ENCODE assay signal across 1 cellular context in the genomic region with DNA sequence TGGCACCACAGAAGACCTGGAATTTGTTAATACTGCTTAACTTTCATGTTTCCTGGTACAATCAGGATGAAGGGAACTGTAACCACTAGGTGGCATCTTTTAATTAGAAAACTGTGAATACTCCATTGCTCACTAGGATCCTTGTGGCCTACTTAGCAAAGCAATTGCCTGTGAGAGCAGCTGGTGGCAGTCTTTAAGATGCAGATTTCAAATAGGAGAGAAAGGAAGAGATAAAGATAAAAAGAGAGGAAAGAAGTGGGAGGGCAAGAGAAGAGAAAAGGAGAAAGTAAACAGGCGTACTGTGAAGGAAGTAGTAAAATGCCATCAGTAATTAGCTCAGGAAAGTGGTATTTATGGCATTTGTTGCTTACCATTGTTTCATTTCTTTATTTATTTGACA.
TF ChIP-seq lines count a peak whose summit lies in the region.

No MANE protein-coding gene starts in this region.

TF ChIP-seq in K562, 482 proteins besides CTCF, POLR2A, EP300 and RAD21 (continued from another document):
- TF ChIP-seq, protein P1, sequence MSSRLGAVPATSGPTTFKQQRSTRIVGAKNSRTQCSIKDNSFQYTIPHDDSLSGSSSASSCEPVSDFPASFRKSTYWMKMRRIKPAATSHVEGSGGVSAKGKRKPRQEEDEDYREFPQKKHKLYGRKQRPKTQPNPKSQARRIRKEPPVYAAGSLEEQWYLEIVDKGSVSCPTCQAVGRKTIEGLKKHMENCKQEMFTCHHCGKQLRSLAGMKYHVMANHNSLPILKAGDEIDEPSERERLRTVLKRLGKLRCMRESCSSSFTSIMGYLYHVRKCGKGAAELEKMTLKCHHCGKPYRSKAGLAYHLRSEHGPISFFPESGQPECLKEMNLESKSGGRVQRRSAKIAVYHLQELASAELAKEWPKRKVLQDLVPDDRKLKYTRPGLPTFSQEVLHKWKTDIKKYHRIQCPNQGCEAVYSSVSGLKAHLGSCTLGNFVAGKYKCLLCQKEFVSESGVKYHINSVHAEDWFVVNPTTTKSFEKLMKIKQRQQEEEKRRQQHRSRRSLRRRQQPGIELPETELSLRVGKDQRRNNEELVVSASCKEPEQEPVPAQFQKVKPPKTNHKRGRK (tag; IDR thresholded peaks at IDR 0.05) = peak; percentile 63; the same call in 1 of the 2 replicates
- no peak for TF ChIP-seq TARDBP (IDR thresholded peaks at IDR 0.05)
- TF ChIP-seq, protein P2, sequence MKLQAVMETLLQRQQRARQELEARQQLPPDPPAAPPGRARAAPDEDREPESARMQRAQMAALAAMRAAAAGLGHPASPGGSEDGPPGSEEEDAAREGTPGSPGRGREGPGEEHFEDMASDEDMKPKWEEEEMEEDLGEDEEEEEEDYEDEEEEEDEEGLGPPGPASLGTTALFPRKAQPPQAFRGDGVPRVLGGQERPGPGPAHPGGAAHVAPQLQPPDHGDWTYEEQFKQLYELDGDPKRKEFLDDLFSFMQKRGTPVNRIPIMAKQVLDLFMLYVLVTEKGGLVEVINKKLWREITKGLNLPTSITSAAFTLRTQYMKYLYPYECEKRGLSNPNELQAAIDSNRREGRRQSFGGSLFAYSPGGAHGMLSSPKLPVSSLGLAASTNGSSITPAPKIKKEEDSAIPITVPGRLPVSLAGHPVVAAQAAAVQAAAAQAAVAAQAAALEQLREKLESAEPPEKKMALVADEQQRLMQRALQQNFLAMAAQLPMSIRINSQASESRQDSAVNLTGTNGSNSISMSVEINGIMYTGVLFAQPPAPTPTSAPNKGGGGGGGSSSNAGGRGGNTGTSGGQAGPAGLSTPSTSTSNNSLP (IDR thresholded peaks at IDR 0.05; ENCODE audit: borderline replicate concordance, low read depth, low read length) = peak; percentile 40; the same call in 1 of the 2 replicates
- TF ChIP-seq POLR2B (IDR thresholded peaks at IDR 0.05; ENCODE audit: low read depth, partially characterized antibody) = no peak
- TF ChIP-seq TEAD2 (tag; IDR thresholded peaks at IDR 0.05) = no peak
- TF ChIP-seq, protein P3, sequence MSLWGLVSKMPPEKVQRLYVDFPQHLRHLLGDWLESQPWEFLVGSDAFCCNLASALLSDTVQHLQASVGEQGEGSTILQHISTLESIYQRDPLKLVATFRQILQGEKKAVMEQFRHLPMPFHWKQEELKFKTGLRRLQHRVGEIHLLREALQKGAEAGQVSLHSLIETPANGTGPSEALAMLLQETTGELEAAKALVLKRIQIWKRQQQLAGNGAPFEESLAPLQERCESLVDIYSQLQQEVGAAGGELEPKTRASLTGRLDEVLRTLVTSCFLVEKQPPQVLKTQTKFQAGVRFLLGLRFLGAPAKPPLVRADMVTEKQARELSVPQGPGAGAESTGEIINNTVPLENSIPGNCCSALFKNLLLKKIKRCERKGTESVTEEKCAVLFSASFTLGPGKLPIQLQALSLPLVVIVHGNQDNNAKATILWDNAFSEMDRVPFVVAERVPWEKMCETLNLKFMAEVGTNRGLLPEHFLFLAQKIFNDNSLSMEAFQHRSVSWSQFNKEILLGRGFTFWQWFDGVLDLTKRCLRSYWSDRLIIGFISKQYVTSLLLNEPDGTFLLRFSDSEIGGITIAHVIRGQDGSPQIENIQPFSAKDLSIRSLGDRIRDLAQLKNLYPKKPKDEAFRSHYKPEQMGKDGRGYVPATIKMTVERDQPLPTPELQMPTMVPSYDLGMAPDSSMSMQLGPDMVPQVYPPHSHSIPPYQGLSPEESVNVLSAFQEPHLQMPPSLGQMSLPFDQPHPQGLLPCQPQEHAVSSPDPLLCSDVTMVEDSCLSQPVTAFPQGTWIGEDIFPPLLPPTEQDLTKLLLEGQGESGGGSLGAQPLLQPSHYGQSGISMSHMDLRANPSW (CRISPR knock-in tag; IDR thresholded peaks at IDR 0.05) = no peak
- no peak for TF ChIP-seq GTF2E2 (tag; IDR thresholded peaks at IDR 0.05)
- TF ChIP-seq RBM17 (IDR thresholded peaks at IDR 0.05; ENCODE audit: borderline replicate concordance, low read depth, low read length) = no peak
- no peak for TF ChIP-seq ZNF444 (CRISPR knock-in tag; IDR thresholded peaks at IDR 0.05)
- no peak for TF ChIP-seq ZNF408 (CRISPR knock-in tag; IDR thresholded peaks at IDR 0.05; ENCODE audit: low read depth)
- no peak for TF ChIP-seq HDAC1 (IDR thresholded peaks at IDR 0.05)
- TF ChIP-seq, protein P4, sequence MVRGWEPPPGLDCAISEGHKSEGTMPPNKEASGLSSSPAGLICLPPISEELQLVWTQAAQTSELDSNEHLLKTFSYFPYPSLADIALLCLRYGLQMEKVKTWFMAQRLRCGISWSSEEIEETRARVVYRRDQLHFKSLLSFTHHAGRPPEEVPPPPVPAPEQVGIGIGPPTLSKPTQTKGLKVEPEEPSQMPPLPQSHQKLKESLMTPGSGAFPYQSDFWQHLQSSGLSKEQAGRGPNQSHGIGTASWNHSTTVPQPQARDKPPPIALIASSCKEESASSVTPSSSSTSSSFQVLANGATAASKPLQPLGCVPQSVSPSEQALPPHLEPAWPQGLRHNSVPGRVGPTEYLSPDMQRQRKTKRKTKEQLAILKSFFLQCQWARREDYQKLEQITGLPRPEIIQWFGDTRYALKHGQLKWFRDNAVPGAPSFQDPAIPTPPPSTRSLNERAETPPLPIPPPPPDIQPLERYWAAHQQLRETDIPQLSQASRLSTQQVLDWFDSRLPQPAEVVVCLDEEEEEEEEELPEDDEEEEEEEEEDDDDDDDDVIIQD (CRISPR knock-in tag; IDR thresholded peaks at IDR 0.05) = no peak
- no peak for TF ChIP-seq SMAD1 (IDR thresholded peaks at IDR 0.05; ENCODE audit: low read depth, low read length, partially characterized antibody)
- no peak for TF ChIP-seq SREBF1 (IDR thresholded peaks at IDR 0.05; ENCODE audit: borderline replicate concordance, low read depth, low read length)
